ENCODE assay signal across 16 cellular contexts in the genomic region with DNA sequence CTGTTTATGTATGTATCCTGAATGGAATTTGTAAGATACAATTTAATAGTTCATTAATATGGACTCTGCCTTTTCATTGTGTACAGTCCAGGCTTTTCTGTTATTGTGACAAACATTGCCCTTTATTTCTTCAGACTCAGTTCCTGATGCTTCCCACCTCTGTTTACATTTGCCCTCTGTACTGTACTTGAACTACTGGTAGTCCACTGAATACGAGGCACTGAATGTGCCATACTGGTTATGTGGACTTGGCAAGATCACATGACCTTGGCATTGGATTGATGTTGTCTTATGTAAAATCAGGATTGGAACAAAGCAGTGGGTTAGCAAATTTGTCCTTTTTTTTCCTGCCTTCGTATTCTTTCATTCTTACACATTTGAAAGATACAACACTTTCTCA. TPM values are rescaled to one million over a fixed set of nuclear protein-coding genes. Genes with fewer than 3 reads are reported as not detected.
A peak's percentile ranks its signal among the peaks of the same experiment; 100 is the strongest.
DNase-seq lines count a peak whose midpoint lies in the region; ATAC-seq, FAIRE-seq and TF ChIP-seq lines count a peak whose summit lies in the region.
"Had no signal": no experiment of that assay in that cellular context is flagged by ENCODE, and none has a peak within 500 bp of the region (broad histone marks: within the 10 kb centered on the region; RNA-seq: fewer than 3 reads in every experiment).

No MANE protein-coding gene starts in this region.

- H2AFZ ChIP-seq in SU-DHL-6 (ENCODE audit: low read depth, low read length, severe bottlenecking) (no peak overlapping the region), HepG2 (ENCODE audit: low read length) (no peak overlapping the region)
- H2AFZ ChIP-seq: GM23248 had no signal

- DNase-seq in H54 (ENCODE audit: insufficient read length, low spot score) (no peak), HepG2 (ENCODE audit: low spot score) (peak; percentile 20), small intestine (peak; percentile 8), NCI-H187 treated with DMSO at 0.1 percent for 48 hours (lab: John Stamatoyannopoulos, UW) (no peak), MG63 (no peak), DMS 273 treated with DMSO at 0.1 percent for 48 hours (lab: John Stamatoyannopoulos, UW) (no peak)
- DNase-seq: Calu3; CD8-positive, alpha-beta T cell; DND-41; NCI-H2029 treated with DMSO at 0.1 percent for 48 hours; Peyer's patch had no signal

- H3K36me3 ChIP-seq in SU-DHL-6 (ENCODE audit: low read length): peaks cover 29% of the 10 kb centered on the region
- no peaks in the 10 kb centered on the region; a peak in 1 of 5 replicates for H3K36me3 ChIP-seq in HepG2 (replicated peaks in 1 of 2; ENCODE audit: control insufficient read depth in 1 of 2, insufficient read depth in 2 of 2, low read length in 2 of 2)
- no peaks in the 10 kb centered on the region for H3K36me3 ChIP-seq in small intestine (ENCODE audit: control insufficient read depth in 2 of 2, insufficient read depth in 2 of 2, low read length in 2 of 2)
- peaks cover 86% of the 10 kb centered on the region for H3K36me3 ChIP-seq in MG63
- H3K36me3 ChIP-seq: Peyer's patch, SJSA1 had no signal

- TF ChIP-seq CTCF in SU-DHL-6 (IDR thresholded peaks at IDR 0.05; ENCODE audit: insufficient read depth, low read length, poor library complexity, severe bottlenecking): no peak
- no peak for TF ChIP-seq CTCF in HepG2 (CRISPR knock-in tag; IDR thresholded peaks at IDR 0.05)

- no peaks in the 10 kb centered on the region for H3K9me2 ChIP-seq in SU-DHL-6 (replicated peaks; ENCODE audit: insufficient read depth, low read length)

- peaks cover 94% of the 10 kb centered on the region for H3K79me2 ChIP-seq in SU-DHL-6 (ENCODE audit: insufficient read depth, low read length)
- H3K79me2 ChIP-seq in HepG2 (ENCODE audit: insufficient read depth, low read length): peaks cover 35% of the 10 kb centered on the region

- WGBS in HepG2 (ENCODE audit: low lambda C conversion rate): 57% methylated on average over 2 of the region's 2 CpGs
- WGBS in small intestine, 3 donors: 39 to 59% (median 57%) methylated on average over 2 of the region's 2 CpGs

- H3K27ac ChIP-seq in SU-DHL-6 (ENCODE audit: low read depth, low read length): peak overlapping the region; percentile 67
- no peak overlapping the region for H3K27ac ChIP-seq in HepG2 (ENCODE audit: extremely low read length, insufficient read depth, low read length)
- no peak overlapping the region for H3K27ac ChIP-seq in small intestine (ENCODE audit: low read depth in 1 of 2, low read length in 1 of 2)
- H3K27ac ChIP-seq: BLaER1 treated with 17β-estradiol and CSF1 and Interleukin-3, amounts not matched to agents 10 nM and 100 nM; GM23248; KMS-11; Peyer's patch; SJSA1 had no signal

- FAIRE-seq in H54 (lab: Jason Lieb, UNC) (peak; percentile 80), HepG2 (lab: Jason Lieb, UNC) (no peak), small intestine (lab: Jason Lieb, UNC) (no peak)

- peaks cover 29% of the 10 kb centered on the region for H3F3A ChIP-seq in SU-DHL-6 (ENCODE audit: insufficient read depth)

- POLR2A ChIA-PET in HepG2 (lab: Yijun Ruan, JAX): interaction anchor here (1.2 to 1.6 kb wide), 2 partner anchors 210 to 211 kb away, joined by 4 to 5 read pairs (median 4); no protein-coding TSS in a partner anchor

- H3K9ac ChIP-seq in SU-DHL-6 (ENCODE audit: low read length): no peak overlapping the region
- no peak overlapping the region for H3K9ac ChIP-seq in HepG2 (ENCODE audit: insufficient read depth, low read depth, low read length)
- H3K9ac ChIP-seq: BLaER1 treated with 17β-estradiol and CSF1 and Interleukin-3, amounts not matched to agents 10 nM and 100 nM; GM23248; KMS-11 had no signal

- TF ChIP-seq EP300 in HepG2 (IDR thresholded peaks at IDR 0.05; ENCODE audit: low read depth in 2 of 2, low read length in 2 of 2): no peak
- TF ChIP-seq EP300 in HepG2 (CRISPR knock-in tag; IDR thresholded peaks at IDR 0.05; ENCODE audit: borderline replicate concordance): no peak

- in situ Hi-C loops in HepG2 (cut with HindIII; ENCODE audit: extremely low pct_ligation_motif_present, low pct_unique_long_range_greater_than_20kb): loop anchor here (5.0 to 25.0 kb wide), 2 partner anchors 221 to 609 kb away; partner anchors contain the start of gene AXDND1

- TF ChIP-seq POLR2A in H54 (IDR thresholded peaks at IDR 0.05; ENCODE audit: low read depth, low read length): no peak
- TF ChIP-seq POLR2A in HepG2 (IDR thresholded peaks at IDR 0.05; ENCODE audit: insufficient read depth in 1 of 2, low read depth in 2 of 2, low read length in 2 of 2): no peak

- H3K27me3 ChIP-seq in SU-DHL-6 (ENCODE audit: low read length) (no peaks in the 10 kb centered on the region), HepG2 (ENCODE audit: control insufficient read depth in 1 of 2, insufficient read depth in 2 of 2, low read length in 2 of 2) (no peaks in the 10 kb centered on the region), small intestine (ENCODE audit: control insufficient read depth in 2 of 2, insufficient read depth in 2 of 2, low read length in 2 of 2) (no peaks in the 10 kb centered on the region), MG63 (no peaks in the 10 kb centered on the region)
- H3K27me3 ChIP-seq: BLaER1 treated with 17β-estradiol and CSF1 and Interleukin-3, amounts not matched to agents 10 nM and 100 nM; Peyer's patch; SJSA1 had no signal

- H3K4me3 ChIP-seq in SU-DHL-6 (ENCODE audit: insufficient read depth, low read length, poor library complexity, severe bottlenecking): no peak overlapping the region
- no peak overlapping the region for H3K4me3 ChIP-seq in HepG2 (replicated peaks in 1 of 3; ENCODE audit: insufficient read depth in 1 of 3, low read depth in 2 of 3, low read length in 3 of 3)
- H3K4me3 ChIP-seq in small intestine (ENCODE audit: low read depth in 1 of 2, low read length in 2 of 2): no peak overlapping the region
- no peak overlapping the region for H3K4me3 ChIP-seq in MG63
- H3K4me3 ChIP-seq: BLaER1 treated with 17β-estradiol and CSF1 and Interleukin-3, amounts not matched to agents 10 nM and 100 nM; GM23248; Peyer's patch; SJSA1 had no signal

- intact Hi-C loops in HepG2 (cut with micrococcal nuclease; ENCODE audit: unreplicated experiment): loop anchor here (1.0 kb wide), 3 partner anchors 28 to 221 kb away; partner anchors contain the start of gene RALGPS2

- CTCF ChIA-PET in HepG2 (lab: Yijun Ruan, JAX; ENCODE audit: low intra/inter-chr PET ratio, low total read pairs): interaction anchor here (0.9 to 3.2 kb wide), 6 partner anchors 211 to 442 kb away, joined by 3 to 28 read pairs (median 3); no protein-coding TSS in a partner anchor

- H3K4me2 ChIP-seq in SU-DHL-6 (ENCODE audit: low read depth, low read length, poor library complexity, severe bottlenecking) (peak overlapping the region; percentile 13), HepG2 (ENCODE audit: low read depth, low read length) (no peak overlapping the region)
- H3K4me2 ChIP-seq: BLaER1 treated with 17β-estradiol and CSF1 and Interleukin-3, amounts not matched to agents 10 nM and 100 nM; KMS-11 had no signal

- H4K20me1 ChIP-seq in SU-DHL-6 (ENCODE audit: low read depth, low read length) (no peaks in the 10 kb centered on the region), HepG2 (ENCODE audit: insufficient read depth, low read length) (peaks cover 8% of the 10 kb centered on the region; the same call in 1 of the 2 replicates)
- H4K20me1 ChIP-seq: BLaER1 treated with 17β-estradiol and CSF1 and Interleukin-3, amounts not matched to agents 10 nM and 100 nM had no signal

- no TSS peak for BruUV-seq in HepG2 (replicated peaks; lab: Mats Ljungman, UMichigan)

- H3K4me1 ChIP-seq in HepG2 (ENCODE audit: insufficient read depth, low read length) (peaks cover 8% of the 10 kb centered on the region), small intestine (ENCODE audit: control insufficient read depth in 2 of 2, insufficient read depth in 1 of 2, low read depth in 1 of 2, low read length in 1 of 2) (no peaks in the 10 kb centered on the region)
- H3K4me1 ChIP-seq: BLaER1 treated with 17β-estradiol and CSF1 and Interleukin-3, amounts not matched to agents 10 nM and 100 nM; SJSA1 had no signal

- H3K9me3 ChIP-seq in SU-DHL-6 (ENCODE audit: insufficient read depth, low read length) (peaks cover 14% of the 10 kb centered on the region; the same call in 1 of the 2 replicates), HepG2 (ENCODE audit: low read length) (no peaks in the 10 kb centered on the region), small intestine (ENCODE audit: control insufficient read depth, low read depth) (no peaks in the 10 kb centered on the region), MG63 (peaks cover 21% of the 10 kb centered on the region)
- H3K9me3 ChIP-seq: SJSA1 had no signal

- peak; percentile 61; the same call in 2 of the 3 replicates for ATAC-seq in HepG2
- ATAC-seq: CD8-positive, alpha-beta T cell had no signal

- no peak for TF ChIP-seq RAD21 in HepG2 (CRISPR knock-in tag; IDR thresholded peaks at IDR 0.05)

TF ChIP-seq in HepG2, 621 proteins besides CTCF, POLR2A, EP300 and RAD21 (continues in another document):
- TF ChIP-seq NONO (IDR thresholded peaks at IDR 0.05): no peak
- no peak for TF ChIP-seq NONO (CRISPR knock-in tag; conservative IDR thresholded peaks at IDR 0.05)

RNA-seq across cellular contexts. Expression of gene RALGPS2, which starts 27.8 kb away (rescaled TPM):
- total RNA-seq in HepG2 (2016; rRNA removed; fragmentation: Illumina TruSeq; extraction: Trizol): 36.0 and 58.5 TPM in 2 replicates
- total RNA-seq in HepG2 (2016; cell fraction: cytosol; rRNA removed; fragmentation: Illumina TruSeq; extraction: Trizol; ENCODE audit: low read depth): 6.8 and 7.6 TPM in 2 replicates
- total RNA-seq in HepG2 (2016; cell fraction: insoluble cytoplasmic fraction; rRNA removed; fragmentation: Illumina TruSeq; extraction: Trizol): 35.5 and 53.0 TPM in 2 replicates
- total RNA-seq in HepG2 (2016; cell fraction: membrane; rRNA removed; fragmentation: Illumina TruSeq; extraction: Trizol): 22.3 and 27.2 TPM in 2 replicates
- 42.6 and 46.4 TPM in 2 replicates for total RNA-seq in HepG2 (2016; cell fraction: nucleus; rRNA removed; fragmentation: Illumina TruSeq; extraction: Trizol)
- polyA plus RNA-seq in HepG2 (2011; rRNA removed) (14.4 and 15.6 TPM in 2 replicates), small intestine (1 to 10 TPM; 5.2 to 8.3 (median 5.4) TPM)
- 4.4 and 7.3 TPM in 2 replicates for polyA plus RNA-seq in HepG2 (2011; cell fraction: cytosol; rRNA removed)
- 20.7 and 26.9 TPM in 2 replicates for polyA plus RNA-seq in HepG2 (2011; cell fraction: nucleus; rRNA removed)
- 15.1 and 24.2 TPM in 2 replicates for polyA plus RNA-seq in HepG2 (2012)
- polyA plus RNA-seq in HepG2 (2016; cell fraction: cytosol; fragmentation: Illumina TruSeq; extraction: Trizol; ENCODE audit: low read depth): 2.5 and 3.0 TPM in 2 replicates
- 23.3 and 24.9 TPM in 2 replicates for polyA plus RNA-seq in HepG2 (2016; cell fraction: insoluble cytoplasmic fraction; fragmentation: Illumina TruSeq; extraction: Trizol; ENCODE audit: low read depth)
- polyA plus RNA-seq in HepG2 (2016; cell fraction: membrane; fragmentation: Illumina TruSeq; extraction: Trizol; ENCODE audit: low read depth): 6.2 and 6.7 TPM in 2 replicates
- 36.6 and 47.8 TPM in 2 replicates for polyA plus RNA-seq in HepG2 (2016; cell fraction: nucleus; fragmentation: Illumina TruSeq; extraction: Trizol; ENCODE audit: insufficient read depth, low read depth)
- 12.8 and 14.0 TPM in 2 replicates for polyA minus RNA-seq in HepG2 (2011; rRNA and poly(A)+ RNA removed; ENCODE audit: low replicate concordance)
- 29.6 and 36.9 TPM in 2 replicates for polyA minus RNA-seq in HepG2 (2011; cell fraction: cytosol; rRNA and poly(A)+ RNA removed)
- 138 and 149 TPM in 2 replicates for polyA minus RNA-seq in HepG2 (2011; cell fraction: nucleus; rRNA and poly(A)+ RNA removed)
- 63.0 and 119 TPM in 2 replicates for total RNA-seq in MG63 (2014; rRNA removed; shearing (Covaris generic); ENCODE audit: low replicate concordance)

Comparison
In these comparisons a context has a peak if more than half of its experiments do, and no peak if none do; other contexts are left out.
1. DNase-seq: peak in HepG2 (single experiment) and small intestine (single experiment); none in H54 (single experiment), NCI-H187 treated with DMSO at 0.1 percent for 48 hours (single experiment), MG63 (single experiment) and DMS 273 treated with DMSO at 0.1 percent for 48 hours (single experiment).